Comparison of ENCODE assay signal across 18 cellular contexts in genomic region chr19:41619018-41619571, GRCh38. TPM values are rescaled to one million over a fixed set of nuclear protein-coding genes. Genes with fewer than 3 reads are reported as not detected.
"Had no signal": no experiment of that assay in that cellular context is flagged by ENCODE, and none has a peak within 500 bp of the region (broad histone marks: within the 10 kb centered on the region; RNA-seq: fewer than 3 reads in every experiment).

No MANE protein-coding gene starts in this region.

- DNase-seq: activated CD4-positive, alpha-beta T cell treated with anti-CD3 and anti-CD28 coated beads, Interleukin-2, amount 50 U/mL, for 4 hours; activated naive CD4-positive, alpha-beta T cell treated with anti-CD3 and anti-CD28 coated beads, Interleukin-2, amount 10 ng/mL, durations not matched to agents 7 days and 5 days; activated naive CD8-positive, alpha-beta T cell treated with anti-CD3 and anti-CD28 coated beads, Interleukin-2, amount 50 U/mL, for 24 hours; activated T-cell treated with anti-CD3 and anti-CD28 coated beads, Interleukin-2, amount 50 U/mL, for 24 hours; anterior cingulate cortex; colonic mucosa; foreskin keratinocyte; midbrain; stimulated activated naive CD8-positive, alpha-beta T cell treated with anti-CD3 and anti-CD28 coated beads, Interleukin-15, amount 100 ng/mL, for 72 hours; T-helper 2 cell; transverse colon had no signal

- ATAC-seq: activated naive CD8-positive, alpha-beta T cell treated with anti-CD3 and anti-CD28 coated beads, Interleukin-2, amount 50 U/mL, for 24 hours; foreskin keratinocyte; left lobe of liver; stimulated activated naive CD8-positive, alpha-beta T cell treated with anti-CD3 and anti-CD28 coated beads, Interleukin-15, amount 100 ng/mL, for 72 hours had no signal

RNA-seq across cellular contexts. Expression of gene CEACAM4, which starts 7.8 kb away (rescaled TPM):
- total RNA-seq: activated T-helper 2 cell treated with anti-CD3 and anti-CD28 coated beads, Interferon-gamma antibody, Interleukin-2, Interleukin-4, amounts not matched to agents 10 μg/mL and 5 μg/mL and 100 μg/mL, durations not matched to agents 14 hours and 24 hours and 36 hours; colonic mucosa; epithelial cell of proximal tubule; fibroblast of lung; foreskin keratinocyte; hepatocyte; lung microvascular endothelial cell; vagina had no signal

RNA-seq across cellular contexts. Expression of gene CEACAM21, which starts 43.1 kb away (rescaled TPM):
- total RNA-seq: epithelial cell of proximal tubule, fibroblast of lung, foreskin keratinocyte, vagina had no signal
